In the genomic region with DNA sequence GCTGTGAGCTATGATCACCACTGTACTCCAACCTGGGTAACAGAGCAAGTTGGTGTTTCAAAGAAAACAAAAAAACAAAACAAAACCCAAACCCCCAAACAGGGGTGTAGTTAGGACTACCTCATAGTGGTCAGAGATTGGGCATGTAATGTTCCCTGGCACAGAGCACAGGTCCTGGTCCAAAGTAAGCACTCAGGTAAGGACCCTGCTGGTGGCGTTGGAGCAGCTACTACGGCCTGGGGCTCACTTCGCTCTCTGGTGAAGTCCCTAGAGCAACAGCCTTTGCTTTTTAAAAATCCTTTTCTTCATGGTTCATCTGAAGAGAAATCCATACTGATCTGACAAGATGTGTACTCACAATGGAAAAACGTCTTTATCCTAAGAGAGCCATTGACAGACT, we compare ENCODE assay signal across 20 cellular contexts.
DNase-seq lines count a peak whose midpoint lies in the region; ATAC-seq, FAIRE-seq and TF ChIP-seq lines count a peak whose summit lies in the region.
"Had no signal": no experiment of that assay in that cellular context is flagged by ENCODE, and none has a peak within 500 bp of the region (broad histone marks: within the 10 kb centered on the region; RNA-seq: fewer than 3 reads in every experiment).

No MANE protein-coding gene starts in this region.

- FAIRE-seq in HepG2 (lab: Jason Lieb, UNC), result no peak
- FAIRE-seq: A204.1 had no signal

- no peak overlapping the region for H3K4me2 ChIP-seq in HepG2 (ENCODE audit: low read depth, low read length)

- in situ Hi-C loops in HepG2 (cut with HindIII; ENCODE audit: extremely low pct_ligation_motif_present, low pct_unique_long_range_greater_than_20kb), result no loop called here

- intact Hi-C loops in HepG2 (cut with micrococcal nuclease; ENCODE audit: unreplicated experiment) (no loop called here), right lobe of liver (cut with DNase I) (no loop called here), prostate gland (cut with DNase I) (no loop called here)

- 94% methylated on average over 4 of the region's 4 CpGs for WGBS in HepG2 (ENCODE audit: low lambda C conversion rate)
- 22% methylated on average over 1 of the region's 4 CpGs for WGBS in right lobe of liver (ENCODE audit: insufficient coverage, low coverage, low lambda C conversion rate, missing lambda C conversion rate)
- WGBS in gastroesophageal sphincter (ENCODE audit: low coverage in 1 of 2), 2 donors, result 63 to 91% methylated on average over 4 of the region's 4 CpGs
- 53% methylated on average over 4 of the region's 4 CpGs for WGBS in prostate gland

- ATAC-seq in HepG2, result 0 out of 3 replicates have a peak, but pooled peaks have one; percentile 25
- ATAC-seq in right lobe of liver, result no peak
- ATAC-seq in gastroesophageal sphincter, result no peak
- ATAC-seq in GM21515 (IDR thresholded peaks at IDR 0.05; ENCODE audit: unreplicated experiment), result no peak
- ATAC-seq in GM18505 (IDR thresholded peaks at IDR 0.05; ENCODE audit: unreplicated experiment), result no peak
- no peak for ATAC-seq in HG03439 (IDR thresholded peaks at IDR 0.05; ENCODE audit: unreplicated experiment)
- ATAC-seq: Panc1 had no signal

- H3K4me3 ChIP-seq in HepG2 (replicated peaks in 1 of 3; ENCODE audit: insufficient read depth in 1 of 3, low read depth in 2 of 3, low read length in 3 of 3) (no peak overlapping the region), right lobe of liver (no peak overlapping the region), gastroesophageal sphincter (no peak overlapping the region), prostate gland (no peak overlapping the region)
- H3K4me3 ChIP-seq: SK-N-MC had no signal

- no peak overlapping the region for H3K9ac ChIP-seq in HepG2 (ENCODE audit: insufficient read depth, low read depth, low read length)

- no peak for TF ChIP-seq RAD21 in HepG2 (CRISPR knock-in tag; IDR thresholded peaks at IDR 0.05)

- POLR2A ChIA-PET in HepG2 (lab: Yijun Ruan, JAX), result no interaction called here

- no peak for DNase-seq in HepG2 (ENCODE audit: low spot score)
- no peak for DNase-seq in right lobe of liver
- peak; percentile 49 for DNase-seq in prostate gland (ENCODE audit: low spot score)
- no peak for DNase-seq in HuH-7.5 (ENCODE audit: low spot score)
- DNase-seq: C1 segment of cervical spinal cord, DMS153, H7, IMR-90, Kasumi-1, NCI-H1436 treated with DMSO at 0.1 percent for 48 hours, NCI-H2081 treated with DMSO at 0.1 percent for 48 hours, NCI-H226, NCI-H526 treated with DMSO at 0.1 percent for 48 hours had no signal

- TF ChIP-seq POLR2A in HepG2 (IDR thresholded peaks at IDR 0.05; ENCODE audit: insufficient read depth in 1 of 2, low read depth in 2 of 2, low read length in 2 of 2) (no peak), right lobe of liver (IDR thresholded peaks at IDR 0.05) (no peak), gastroesophageal sphincter (IDR thresholded peaks at IDR 0.05) (no peak), prostate gland (IDR thresholded peaks at IDR 0.05) (no peak), GM18505 (IDR thresholded peaks at IDR 0.05; ENCODE audit: borderline replicate concordance, extremely low read depth, insufficient read depth, insufficient read length) (no peak)

- H4K20me1 ChIP-seq in HepG2 (ENCODE audit: insufficient read depth, low read length), result no peaks in the 10 kb centered on the region

- CTCF ChIA-PET in HepG2 (lab: Yijun Ruan, JAX; ENCODE audit: low intra/inter-chr PET ratio, low total read pairs), result no interaction called here

- H3K36me3 ChIP-seq in HepG2 (replicated peaks in 1 of 2; ENCODE audit: control insufficient read depth in 1 of 2, insufficient read depth in 2 of 2, low read length in 2 of 2) (peaks cover 7 to 13% of the 10 kb centered on the region in 2 experiments; a peak in 3 of 5 replicates), right lobe of liver (peaks cover 0 to 13% (median 0%) of the 10 kb centered on the region in 4 donors), gastroesophageal sphincter (peaks cover 0 to 72% of the 10 kb centered on the region in 2 donors), prostate gland (peaks cover 0 to 4% of the 10 kb centered on the region in 2 donors)

- H3K27me3 ChIP-seq in HepG2 (ENCODE audit: control insufficient read depth in 1 of 2, insufficient read depth in 2 of 2, low read length in 2 of 2) (no peaks in the 10 kb centered on the region), right lobe of liver (no peaks in the 10 kb centered on the region), gastroesophageal sphincter (no peaks in the 10 kb centered on the region), prostate gland (replicated peaks; ENCODE audit: insufficient read depth) (no peaks in the 10 kb centered on the region)

- no peaks in the 10 kb centered on the region for H3K9me3 ChIP-seq in HepG2 (ENCODE audit: low read length)
- no peaks in the 10 kb centered on the region for H3K9me3 ChIP-seq in right lobe of liver
- H3K9me3 ChIP-seq in gastroesophageal sphincter, result no peaks in the 10 kb centered on the region
- no peaks in the 10 kb centered on the region for H3K9me3 ChIP-seq in prostate gland

- TF ChIP-seq CTCF in HepG2 (CRISPR knock-in tag; IDR thresholded peaks at IDR 0.05) (no peak), right lobe of liver (IDR thresholded peaks at IDR 0.05) (no peak), gastroesophageal sphincter (IDR thresholded peaks at IDR 0.05) (no peak), prostate gland (IDR thresholded peaks at IDR 0.05) (no peak)

- no peak for TF ChIP-seq EP300 in HepG2 (IDR thresholded peaks at IDR 0.05; ENCODE audit: low read depth in 2 of 2, low read length in 2 of 2)
- no peak for TF ChIP-seq EP300 in HepG2 (CRISPR knock-in tag; IDR thresholded peaks at IDR 0.05; ENCODE audit: borderline replicate concordance)
- TF ChIP-seq EP300 in gastroesophageal sphincter (IDR thresholded peaks at IDR 0.05), result no peak

- no peaks in the 10 kb centered on the region for H3K79me2 ChIP-seq in HepG2 (ENCODE audit: insufficient read depth, low read length)

- H3K27ac ChIP-seq in HepG2 (ENCODE audit: extremely low read length, insufficient read depth, low read length) (no peak overlapping the region), right lobe of liver (peak overlapping the region in 1 of 3 donors; percentile 78), gastroesophageal sphincter (peak overlapping the region in 3 of 4 donors; percentile 68 to 70 (median 70)), prostate gland (peak overlapping the region; percentile 77 to 86)
- H3K27ac ChIP-seq: SK-N-MC had no signal

- no TSS peak for BruUV-seq in HepG2 (replicated peaks; lab: Mats Ljungman, UMichigan)

- peaks cover 14% of the 10 kb centered on the region for H3K4me1 ChIP-seq in HepG2 (ENCODE audit: insufficient read depth, low read length)
- peaks cover 0 to 39% (median 15%) of the 10 kb centered on the region in 4 donors for H3K4me1 ChIP-seq in right lobe of liver
- peaks cover 0 to 19% (median 9%) of the 10 kb centered on the region in 3 donors for H3K4me1 ChIP-seq in gastroesophageal sphincter
- H3K4me1 ChIP-seq in prostate gland (replicated peaks), result peaks cover 13% of the 10 kb centered on the region

- no peak overlapping the region for H2AFZ ChIP-seq in HepG2 (ENCODE audit: low read length)

TF ChIP-seq in HepG2, 621 proteins besides CTCF, POLR2A, EP300 and RAD21:
- TF ChIP-seq CHD2 (IDR thresholded peaks at IDR 0.05; ENCODE audit: low read depth, low read length) (no peak), STAG1 (CRISPR knock-in tag; IDR thresholded peaks at IDR 0.05) (no peak), IKZF5 (CRISPR knock-in tag; IDR thresholded peaks at IDR 0.05) (no peak), ZNF674 (CRISPR knock-in tag; IDR thresholded peaks at IDR 0.05; ENCODE audit: low read depth) (no peak), NCOA2 (CRISPR knock-in tag; IDR thresholded peaks at IDR 0.05) (no peak), ELK4 (CRISPR knock-in tag; IDR thresholded peaks at IDR 0.05; ENCODE audit: borderline replicate concordance) (no peak)
TF ChIP-seq in HepG2: peak in this region for 0.
